ENCODE assay signal across 2 cellular contexts in the genomic region with DNA sequence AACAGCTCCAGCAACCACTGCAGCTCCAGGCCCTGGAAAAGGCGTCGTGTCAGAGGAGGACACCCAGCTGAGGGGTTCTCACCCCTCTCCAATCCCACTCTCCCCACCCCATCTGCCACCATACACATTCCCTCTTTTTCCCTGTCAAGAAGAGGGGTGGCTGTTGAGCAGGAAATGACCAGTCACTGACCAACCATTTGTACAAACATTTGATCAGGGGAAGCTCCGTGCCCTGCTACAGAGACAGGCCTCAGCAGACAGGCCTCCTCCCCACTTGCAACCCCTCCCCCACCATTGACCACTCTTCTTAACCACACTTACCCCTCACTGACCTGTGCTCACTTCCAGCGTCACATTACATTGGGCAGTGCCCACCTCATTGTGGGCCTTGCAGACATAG.
TF ChIP-seq lines count a peak whose summit lies in the region.

No MANE protein-coding gene starts in this region.

TF ChIP-seq in SK-N-SH, 30 proteins besides CTCF, POLR2A, EP300 and RAD21:
- TF ChIP-seq POLR2AphosphoS5 (IDR thresholded peaks at IDR 0.05; ENCODE audit: low read depth, low read length), result no peak

TF ChIP-seq in SK-N-SH treated with all-trans-retinoic acid at 6 μM for 48 hours, 23 proteins besides CTCF, POLR2A, EP300 and RAD21:
- TF ChIP-seq PPARA (CRISPR knock-in tag; IDR thresholded peaks at IDR 0.05; ENCODE audit: borderline replicate concordance) (no peak), ESRRG (CRISPR knock-in tag; IDR thresholded peaks at IDR 0.05) (no peak), ZFP3 (CRISPR knock-in tag; IDR thresholded peaks at IDR 0.05) (no peak)
- TF ChIP-seq, protein P1, sequence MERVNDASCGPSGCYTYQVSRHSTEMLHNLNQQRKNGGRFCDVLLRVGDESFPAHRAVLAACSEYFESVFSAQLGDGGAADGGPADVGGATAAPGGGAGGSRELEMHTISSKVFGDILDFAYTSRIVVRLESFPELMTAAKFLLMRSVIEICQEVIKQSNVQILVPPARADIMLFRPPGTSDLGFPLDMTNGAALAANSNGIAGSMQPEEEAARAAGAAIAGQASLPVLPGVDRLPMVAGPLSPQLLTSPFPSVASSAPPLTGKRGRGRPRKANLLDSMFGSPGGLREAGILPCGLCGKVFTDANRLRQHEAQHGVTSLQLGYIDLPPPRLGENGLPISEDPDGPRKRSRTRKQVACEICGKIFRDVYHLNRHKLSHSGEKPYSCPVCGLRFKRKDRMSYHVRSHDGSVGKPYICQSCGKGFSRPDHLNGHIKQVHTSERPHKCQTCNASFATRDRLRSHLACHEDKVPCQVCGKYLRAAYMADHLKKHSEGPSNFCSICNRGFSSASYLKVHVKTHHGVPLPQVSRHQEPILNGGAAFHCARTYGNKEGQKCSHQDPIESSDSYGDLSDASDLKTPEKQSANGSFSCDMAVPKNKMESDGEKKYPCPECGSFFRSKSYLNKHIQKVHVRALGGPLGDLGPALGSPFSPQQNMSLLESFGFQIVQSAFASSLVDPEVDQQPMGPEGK (CRISPR knock-in tag; IDR thresholded peaks at IDR 0.05; ENCODE audit: borderline replicate concordance), result no peak
